ENCODE assay signal across 22 cellular contexts in the genomic region with DNA sequence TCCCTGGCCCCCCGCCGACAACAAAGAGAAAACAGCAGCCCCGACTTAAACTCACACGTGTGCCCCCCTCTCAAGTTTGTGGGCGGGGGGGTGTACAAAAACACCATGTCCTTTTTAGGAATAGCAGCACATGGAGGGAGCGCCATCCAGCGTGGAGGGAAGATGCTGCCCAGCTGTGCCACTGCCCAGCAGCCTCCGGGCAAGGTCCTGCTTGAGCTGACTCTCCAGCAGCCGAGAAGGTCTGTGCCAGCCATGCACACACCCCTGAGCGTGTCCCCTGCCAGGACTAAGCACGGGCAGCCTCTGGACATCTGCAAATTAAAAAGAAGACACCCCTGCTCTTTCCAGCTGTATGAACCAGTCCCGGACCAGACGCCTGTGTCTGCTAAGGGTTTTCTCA.
"Had no signal": no experiment of that assay in that cellular context is flagged by ENCODE, and none has a peak within 500 bp of the region (broad histone marks: within the 10 kb centered on the region; RNA-seq: fewer than 3 reads in every experiment).

No MANE protein-coding gene starts in this region.

- H3K4me1 ChIP-seq: lower lobe of right lung, pancreas, prostate gland had no signal

- H3K4me3 ChIP-seq: lower lobe of right lung, pancreas, prostate gland, sigmoid colon, spleen, tibial nerve, upper lobe of left lung, vagina had no signal

- H3K27ac ChIP-seq: lower lobe of right lung, pancreas, prostate gland, sigmoid colon, spleen, tibial nerve, upper lobe of left lung, vagina had no signal

- ATAC-seq: left lobe of liver; lower lobe of right lung; naive thymus-derived CD8-positive, alpha-beta T cell; stimulated activated effector memory CD8-positive, alpha-beta T cell treated with anti-CD3 and anti-CD28 coated beads, Interleukin-12 subunit alpha, Interleukin-12 subunit beta, amount 100 ng/mL, for 72 hours had no signal

- H3K27me3 ChIP-seq: pancreas, upper lobe of left lung had no signal

- DNase-seq: hippocampal formation; kidney glomerular epithelial cell; left cardiac atrium; lower lobe of right lung; mammary epithelial cell; mesenchymal stem cell; naive thymus-derived CD8-positive, alpha-beta T cell; nucleus accumbens; retina; sigmoid colon; small intestine; spleen; stimulated activated CD4-positive, alpha-beta T cell treated with anti-CD3 and anti-CD28 coated beads, Interleukin-4, amount 100 ng/mL, for 24 hours; stimulated activated naive CD4-positive, alpha-beta T cell had no signal

- FAIRE-seq: keratinocyte, pancreas, small intestine had no signal

- H3K9me3 ChIP-seq: lower lobe of right lung, pancreas, prostate gland, sigmoid colon, spleen, tibial nerve, upper lobe of left lung, vagina had no signal

- H3K36me3 ChIP-seq: lower lobe of right lung, pancreas, prostate gland, sigmoid colon, spleen, tibial nerve, upper lobe of left lung, vagina had no signal
